Comparison of ENCODE assay signal across 23 cellular contexts in the genomic region with DNA sequence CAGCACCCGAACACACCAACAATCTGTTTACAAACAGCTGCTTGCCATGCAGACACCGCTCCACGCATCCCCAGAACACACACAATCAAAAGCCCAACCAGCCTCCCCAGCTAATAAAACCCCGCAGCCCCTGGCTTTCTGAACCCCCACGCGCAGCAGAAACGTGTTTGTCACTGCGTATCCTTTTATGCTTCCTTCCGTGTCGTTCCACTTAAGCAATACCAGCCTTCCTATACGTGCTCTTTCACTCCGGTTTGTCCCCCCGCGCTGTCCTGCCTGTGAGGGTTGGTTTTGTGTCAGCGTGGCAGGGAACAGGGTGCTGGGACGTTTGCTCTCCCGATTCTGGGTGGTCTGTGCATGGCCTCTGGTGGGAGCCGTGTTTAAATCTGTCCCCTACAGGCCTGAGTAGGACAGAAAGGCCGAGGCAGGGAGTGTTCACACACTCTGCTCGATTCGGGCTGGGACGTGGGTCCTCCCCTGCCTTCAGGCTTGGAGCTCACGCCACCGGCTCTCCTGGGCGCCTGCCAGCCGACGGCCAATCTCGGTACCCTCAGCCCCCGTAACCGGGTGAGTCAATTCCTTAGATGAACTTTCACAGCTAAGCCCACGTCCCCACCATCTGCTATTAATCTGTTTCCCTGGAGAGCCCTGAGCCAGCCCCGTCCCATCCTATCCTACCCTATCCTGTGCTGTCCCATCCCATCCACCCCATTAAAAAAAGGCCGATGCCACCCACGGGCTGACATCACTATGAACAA. TPM values are rescaled to one million over a fixed set of nuclear protein-coding genes. Genes with fewer than 3 reads are reported as not detected.
DNase-seq lines count a peak whose midpoint lies in the region; TF ChIP-seq lines count a peak whose summit lies in the region.
"Had no signal": no experiment of that assay in that cellular context is flagged by ENCODE, and none has a peak within 500 bp of the region (broad histone marks: within the 10 kb centered on the region; RNA-seq: fewer than 3 reads in every experiment).

No MANE protein-coding gene starts in this region.

- H3K27me3 Mint-ChIP-seq in nephron (ENCODE audit: low read depth) (peaks cover 78% of the 10 kb centered on the region), H9 (ENCODE audit: low read depth) (peaks cover 89% of the 10 kb centered on the region)

- no peaks in the 10 kb centered on the region for H3K36me3 ChIP-seq in adipocyte (ENCODE audit: control insufficient read depth, insufficient read depth, low read length, severe bottlenecking)
- H3K36me3 ChIP-seq: prostate gland, suprapubic skin had no signal

- no peak overlapping the region for H3K4me3 ChIP-seq in adipocyte (ENCODE audit: low read length)
- H3K4me3 ChIP-seq: lung, prostate gland, smooth muscle cell had no signal

- H3K23me2 ChIP-seq in H9 (ENCODE audit: insufficient read length, low read depth, low read length, poor library complexity, severe bottlenecking), result no peaks in the 10 kb centered on the region

- WGBS in H9 (ENCODE audit: extremely low coverage, insufficient read length, low lambda C conversion rate), result no CpG with 5 or more reads among the region's 34 CpGs

- no peaks in the 10 kb centered on the region for H4K20me1 ChIP-seq in H9 (ENCODE audit: control insufficient read depth, insufficient read depth, insufficient read length)

- H2BK12ac ChIP-seq in H9 (ENCODE audit: insufficient read length, low read depth, low read length), result no peak overlapping the region

- no peak overlapping the region for H4K91ac ChIP-seq in H9 (ENCODE audit: insufficient read length, low read depth, low read length)

- H3K4me1 Mint-ChIP-seq in nephron (peaks cover 10% of the 10 kb centered on the region), H9 (no peaks in the 10 kb centered on the region; a peak in 1 of 4 replicates)
- H3K4me1 Mint-ChIP-seq: stimulated activated effector memory CD8-positive, alpha-beta T cell treated with anti-CD3 and anti-CD28 coated beads, Interleukin-12 subunit alpha, Interleukin-12 subunit beta, amount 100 ng/mL, for 72 hours had no signal

- H3K14ac ChIP-seq in H9 (ENCODE audit: insufficient read depth, low read length), result no peak overlapping the region; the same call in 1 of the 2 replicates

- H2BK20ac ChIP-seq in H9 (ENCODE audit: low read depth, low read length, poor library complexity, severe bottlenecking), result no peak overlapping the region

- H3K9me3 Mint-ChIP-seq in nephron (peaks cover 9% of the 10 kb centered on the region), H9 (peaks cover 2 to 4% of the 10 kb centered on the region in 2 experiments; a peak in 1 of 5 replicates)
- H3K9me3 Mint-ChIP-seq: activated T-helper 1 cell treated with anti-CD3 and anti-CD28 coated beads, Interleukin-12 subunit alpha, Interleukin-12 subunit beta, Interleukin-2, Interleukin-4 antibody, amounts not matched to agents 30 ng/mL and 10 ng/mL and 1 ng/mL, durations not matched to agents 14 hours and 24 hours and 36 hours; CD4-positive, CD25-positive, alpha-beta regulatory T cell; stimulated activated effector memory CD8-positive, alpha-beta T cell treated with anti-CD3 and anti-CD28 coated beads, Interleukin-12 subunit alpha, Interleukin-12 subunit beta, amount 100 ng/mL, for 72 hours had no signal

- H3K56ac ChIP-seq in H9 (ENCODE audit: insufficient read length, low read depth, low read length), result no peak overlapping the region

- H3K4me3 Mint-ChIP-seq in nephron (peak overlapping the region; percentile 1 to 59 (median 58)), H9 (no peak overlapping the region)
- H3K4me3 Mint-ChIP-seq: activated T-helper 1 cell treated with anti-CD3 and anti-CD28 coated beads, Interleukin-12 subunit alpha, Interleukin-12 subunit beta, Interleukin-2, Interleukin-4 antibody, amounts not matched to agents 30 ng/mL and 10 ng/mL and 1 ng/mL, durations not matched to agents 14 hours and 24 hours and 36 hours; stimulated activated effector memory CD8-positive, alpha-beta T cell treated with anti-CD3 and anti-CD28 coated beads, Interleukin-12 subunit alpha, Interleukin-12 subunit beta, amount 100 ng/mL, for 72 hours had no signal

- H3K4ac ChIP-seq in H9 (ENCODE audit: low read depth, low read length), result no peak overlapping the region

- no peaks in the 10 kb centered on the region for H3K79me1 ChIP-seq in H9 (ENCODE audit: insufficient read depth, low read depth, low read length, poor library complexity, severe bottlenecking)

- DNase-seq in AG08395 (ENCODE audit: low spot score) (peak; percentile 30), GM03348 (ENCODE audit: low spot score) (peak; percentile 49), adipocyte (ENCODE audit: low read depth) (peak; percentile 22), H9 (no peak), DMS53 (lab: John Stamatoyannopoulos, UW) (no peak)
- DNase-seq in stimulated activated CD8-positive, alpha-beta memory T cell treated with anti-CD3 and anti-CD28 coated beads, Interleukin-4, amount 100 ng/mL, for 48 hours, result no peak
- no peak for DNase-seq in stimulated activated CD4-positive, alpha-beta T cell treated with anti-CD3 and anti-CD28 coated beads, Interleukin-4, amount 100 ng/mL, for 1 hour
- DNase-seq: activated naive CD4-positive, alpha-beta T cell treated with anti-CD3 and anti-CD28 coated beads, Interleukin-2, amount 50 U/mL, for 16 hours; anterior cingulate cortex; CD4-positive, CD25-positive, alpha-beta regulatory T cell; central memory CD4-positive, alpha-beta T cell; dermis blood vessel endothelial cell; kidney glomerular epithelial cell; stimulated activated CD4-positive, alpha-beta T cell treated with anti-CD3 and anti-CD28 coated beads, Interleukin-2, amount 100 ng/mL, for 24 hours had no signal

- no peak overlapping the region for H3K18ac ChIP-seq in H9 (ENCODE audit: insufficient read length, low read depth, low read length)

- H2BK15ac ChIP-seq in H9 (ENCODE audit: low read depth, low read length), result no peak overlapping the region

- no peak overlapping the region for H3K9ac ChIP-seq in adipocyte (ENCODE audit: low read length)
- H3K9ac ChIP-seq in H9 (ENCODE audit: extremely low read depth, insufficient read length, low read length), result no peak overlapping the region

- no peak overlapping the region for H4K8ac ChIP-seq in H9 (replicated peaks; ENCODE audit: insufficient read length, low read depth, low read length)

- H3K27me3 ChIP-seq in adipocyte (replicated peaks; ENCODE audit: control insufficient read depth, insufficient read depth, low read length), result peaks cover 72% of the 10 kb centered on the region
- peaks cover 8% of the 10 kb centered on the region; the same call in 1 of the 2 replicates for H3K27me3 ChIP-seq in H9 (ENCODE audit: insufficient read depth, low read length)

- no peak overlapping the region for H4K5ac ChIP-seq in H9 (ENCODE audit: insufficient read length, low read depth, low read length)

- no peak overlapping the region for H3K4me2 ChIP-seq in H9 (ENCODE audit: insufficient read depth, insufficient read length, low read length)
- H3K4me2 ChIP-seq: smooth muscle cell had no signal

- H3K79me2 ChIP-seq in H9 (ENCODE audit: insufficient read depth, low read length), result no peaks in the 10 kb centered on the region

- H2BK120ac ChIP-seq in H9 (ENCODE audit: low read depth, low read length, poor library complexity, severe bottlenecking), result no peak overlapping the region

- no peak overlapping the region for H2AFZ ChIP-seq in H9 (ENCODE audit: low read length)

- peaks cover 12% of the 10 kb centered on the region for H3K4me1 ChIP-seq in adipocyte (ENCODE audit: control insufficient read depth, insufficient read depth, low read length)
- H3K4me1 ChIP-seq in H9 (ENCODE audit: insufficient read depth, low read length), result no peaks in the 10 kb centered on the region

- no peak overlapping the region for H3K23ac ChIP-seq in H9 (ENCODE audit: insufficient read length, low read depth, low read length)

- TF ChIP-seq CTCF in nephron (IDR thresholded peaks at IDR 0.05; ENCODE audit: unreplicated experiment in 3 of 3) (no peak), H9 (conservative IDR thresholded peaks at IDR 0.05) (no peak)

- H2BK5ac ChIP-seq in H9 (ENCODE audit: insufficient read length, low read length), result no peak overlapping the region

- peaks cover 14% of the 10 kb centered on the region for H3K9me3 ChIP-seq in adipocyte (ENCODE audit: control insufficient read depth, low read length)
- H3K9me3 ChIP-seq in H9 (ENCODE audit: control insufficient read depth, low read depth, low read length), result no peaks in the 10 kb centered on the region
- H3K9me3 ChIP-seq: prostate gland, suprapubic skin had no signal

- peak overlapping the region in 2 of 3 experiments; percentile 12 to 13 for H3K27ac Mint-ChIP-seq in nephron
- no peak overlapping the region for H3K27ac Mint-ChIP-seq in H9
- H3K27ac Mint-ChIP-seq: activated T-helper 1 cell treated with anti-CD3 and anti-CD28 coated beads, Interleukin-12 subunit alpha, Interleukin-12 subunit beta, Interleukin-2, Interleukin-4 antibody, amounts not matched to agents 30 ng/mL and 10 ng/mL and 1 ng/mL, durations not matched to agents 14 hours and 24 hours and 36 hours; CD4-positive, CD25-positive, alpha-beta regulatory T cell; stimulated activated effector memory CD8-positive, alpha-beta T cell treated with anti-CD3 and anti-CD28 coated beads, Interleukin-12 subunit alpha, Interleukin-12 subunit beta, amount 100 ng/mL, for 72 hours had no signal

- no peaks in the 10 kb centered on the region for H3K36me3 Mint-ChIP-seq in nephron (ENCODE audit: low read depth)
- H3K36me3 Mint-ChIP-seq in H9 (ENCODE audit: insufficient read depth in 1 of 3, low read depth in 3 of 3), result no peaks in the 10 kb centered on the region
- H3K36me3 Mint-ChIP-seq: CD4-positive, CD25-positive, alpha-beta regulatory T cell; stimulated activated effector memory CD8-positive, alpha-beta T cell treated with anti-CD3 and anti-CD28 coated beads, Interleukin-12 subunit alpha, Interleukin-12 subunit beta, amount 100 ng/mL, for 72 hours had no signal

- H3K27ac ChIP-seq in H9 (ENCODE audit: insufficient read length, low read depth, low read length), result no peak overlapping the region
- H3K27ac ChIP-seq: prostate gland, RWPE1, suprapubic skin, VCaP had no signal

- no peak overlapping the region for H2AK5ac ChIP-seq in H9 (ENCODE audit: insufficient read length, low read length)

- H3T11ph ChIP-seq in H9 (ENCODE audit: low read length), result no peak overlapping the region

RNA-seq across cellular contexts. Expression of a gene that starts 60.0 kb away (rescaled TPM):
- 36.5 and 36.9 TPM in 2 replicates for total RNA-seq in H9 (2021)

Comparison
In these comparisons a context has a peak if more than half of its experiments do, and no peak if none do; other contexts are left out.
1. DNase-seq: peak in AG08395 (single experiment), GM03348 (single experiment) and adipocyte (single experiment); none in stimulated activated CD8-positive, alpha-beta memory T cell treated with anti-CD3 and anti-CD28 coated beads, Interleukin-4, amount 100 ng/mL, for 48 hours (single experiment), H9 (single experiment), DMS53 (single experiment) and stimulated activated CD4-positive, alpha-beta T cell treated with anti-CD3 and anti-CD28 coated beads, Interleukin-4, amount 100 ng/mL, for 1 hour (single experiment).
2. H3K27ac Mint-ChIP-seq: peak in nephron (2 of 3); none in H9 (0 of 3).
3. H3K4me3 Mint-ChIP-seq: peak in nephron (3 of 3); none in H9 (0 of 2).